In the genomic region with DNA sequence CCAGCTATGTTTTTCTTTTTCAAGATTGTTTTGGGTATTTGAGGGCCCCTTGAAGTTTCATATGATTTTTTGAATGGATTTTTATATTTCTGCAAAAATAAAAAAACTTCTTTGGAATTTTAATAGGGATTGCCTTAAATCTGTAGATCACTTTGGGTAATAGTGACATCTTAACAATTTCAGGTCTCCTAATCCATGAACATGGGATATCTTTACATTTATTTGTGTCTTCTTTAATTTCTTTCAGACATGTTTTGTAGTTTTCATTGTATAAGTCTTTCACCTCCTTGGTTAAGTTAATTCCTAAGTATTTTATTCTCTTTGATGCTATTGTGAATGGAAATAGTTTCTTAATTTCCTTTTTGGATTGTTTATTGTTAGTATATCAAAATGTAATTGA, we compare ENCODE assay signal across 21 cellular contexts.
DNase-seq lines count a peak whose midpoint lies in the region; ATAC-seq, FAIRE-seq and TF ChIP-seq lines count a peak whose summit lies in the region.
"Had no signal": no experiment of that assay in that cellular context is flagged by ENCODE, and none has a peak within 500 bp of the region (broad histone marks: within the 10 kb centered on the region; RNA-seq: fewer than 3 reads in every experiment).

No MANE protein-coding gene starts in this region.

- no peak overlapping the region for H3K27ac Mint-ChIP-seq in endodermal cell
- H3K27ac Mint-ChIP-seq: CD4-positive, alpha-beta memory T cell; GM23338; H9; HFFc6 had no signal

- H3K4me2 ChIP-seq in MM.1S (ENCODE audit: low read depth, low read length): no peak overlapping the region
- H3K4me2 ChIP-seq: A549, GM23338 had no signal

- H3K9me3 ChIP-seq in HEK293 (ENCODE audit: control insufficient read depth, insufficient read depth, low read depth, low read length) (no peaks in the 10 kb centered on the region), endodermal cell (ENCODE audit: control insufficient read depth, low read length) (peaks cover 19% of the 10 kb centered on the region), small intestine (ENCODE audit: control insufficient read depth, low read depth) (no peaks in the 10 kb centered on the region), spleen (peaks cover 0 to 25% (median 19%) of the 10 kb centered on the region in 8 donors), MM.1S (replicated peaks; ENCODE audit: insufficient read depth, low read length) (no peaks in the 10 kb centered on the region)

- intact Hi-C loops in spleen (cut with DNase I; ENCODE audit: low total_unique reads): no loop called here

- no peaks in the 10 kb centered on the region for H3F3A ChIP-seq in MM.1S (ENCODE audit: insufficient read depth, low read length)

- TF ChIP-seq POLR2A in spleen (IDR thresholded peaks at IDR 0.05): no peak

- H3K9ac ChIP-seq in endodermal cell (ENCODE audit: extremely low read depth, low read length, poor library complexity, severe bottlenecking): no peak overlapping the region
- H3K9ac ChIP-seq in MM.1S (ENCODE audit: low read length): no peak overlapping the region

- no peak for ATAC-seq in GM18498 (IDR thresholded peaks at IDR 0.05; ENCODE audit: unreplicated experiment)
- ATAC-seq: A549, GM23338, HCT116 had no signal

- peaks cover 27% of the 10 kb centered on the region for H3K36me3 Mint-ChIP-seq in endodermal cell (ENCODE audit: low read depth)

- H4K20me1 ChIP-seq in MM.1S (ENCODE audit: insufficient read depth, low read length): no peaks in the 10 kb centered on the region

- no peak for DNase-seq in endodermal cell
- no peak for DNase-seq in small intestine
- DNase-seq in spleen: no peak
- no peak for DNase-seq in MM.1S
- DNase-seq: ACHN; C1 segment of cervical spinal cord; Calu3; CD4-positive, alpha-beta memory T cell; COR-L47; DMS53; DMS79 treated with DMSO at 0.1 percent for 48 hours; H9; HFFc6 had no signal

- no peak for TF ChIP-seq CTCF in HEK293 (tag by site-specific recombination; IDR thresholded peaks at IDR 0.05)
- no peak for TF ChIP-seq CTCF in endodermal cell (conservative IDR thresholded peaks at IDR 0.05)
- TF ChIP-seq CTCF in spleen (IDR thresholded peaks at IDR 0.05 in 8 of 11, conservative IDR thresholded peaks at IDR 0.05 in 3 of 11): no peak
- TF ChIP-seq CTCF in MM.1S (IDR thresholded peaks at IDR 0.05; ENCODE audit: low read length): no peak

- H3K9me2 ChIP-seq in MM.1S (replicated peaks; ENCODE audit: insufficient read depth, low read length): no peaks in the 10 kb centered on the region; the same call in 1 of the 2 replicates

- H3K4me3 Mint-ChIP-seq in endodermal cell: no peak overlapping the region
- H3K4me3 Mint-ChIP-seq: CD4-positive, alpha-beta memory T cell; GM23338; H9; HFFc6 had no signal

- H3K4me3 ChIP-seq in HEK293 (ENCODE audit: low read depth, low read length) (no peak overlapping the region), endodermal cell (ENCODE audit: low read length) (peak overlapping the region; percentile 1), small intestine (ENCODE audit: low read depth in 1 of 2, low read length in 2 of 2) (no peak overlapping the region), spleen (no peak overlapping the region), MM.1S (ENCODE audit: low read length) (no peak overlapping the region)
- H3K4me3 ChIP-seq: A549, GM23338 had no signal

- H3K4me1 Mint-ChIP-seq in endodermal cell: peaks cover 24% of the 10 kb centered on the region

- no peak overlapping the region for H2AFZ ChIP-seq in MM.1S (ENCODE audit: low read length)
- H2AFZ ChIP-seq: GM23338 had no signal

- FAIRE-seq in A204.1 (lab: Jason Lieb, UNC) (peak; percentile 34), small intestine (lab: Jason Lieb, UNC) (peak; percentile 36)
- FAIRE-seq: A549, GM18507 had no signal

- peaks cover 5% of the 10 kb centered on the region for H3K9me3 Mint-ChIP-seq in endodermal cell
- H3K9me3 Mint-ChIP-seq: HFFc6 had no signal

- CTCF ChIA-PET in HEK293 (lab: Yijun Ruan, JAX): no interaction called here

- POLR2A ChIA-PET in HEK293 (lab: Yijun Ruan, JAX): no interaction called here

- H3K36me3 ChIP-seq in HEK293 (ENCODE audit: control insufficient read depth in 2 of 2, insufficient read depth in 1 of 2, low read length in 2 of 2) (no peaks in the 10 kb centered on the region), endodermal cell (ENCODE audit: control insufficient read depth, insufficient read depth, low read length) (peaks cover 6% of the 10 kb centered on the region), small intestine (ENCODE audit: control insufficient read depth in 2 of 2, insufficient read depth in 2 of 2, low read length in 2 of 2) (peaks cover 0 to 2% of the 10 kb centered on the region in 2 donors), spleen (peaks cover 0 to 9% (median 0%) of the 10 kb centered on the region in 6 donors), MM.1S (replicated peaks; ENCODE audit: insufficient read depth, low read length) (no peaks in the 10 kb centered on the region)

- H3K79me2 ChIP-seq in MM.1S (ENCODE audit: low read length): no peaks in the 10 kb centered on the region

- H3K27me3 ChIP-seq in endodermal cell (ENCODE audit: control insufficient read depth, insufficient read depth, low read length, poor library complexity, severe bottlenecking) (no peaks in the 10 kb centered on the region), small intestine (ENCODE audit: control insufficient read depth in 2 of 2, insufficient read depth in 2 of 2, low read length in 2 of 2) (no peaks in the 10 kb centered on the region), spleen (replicated peaks in 1 of 7) (no peaks in the 10 kb centered on the region), MM.1S (replicated peaks; ENCODE audit: insufficient read depth, low read length) (no peaks in the 10 kb centered on the region)

- H3K4me1 ChIP-seq in HEK293 (ENCODE audit: control insufficient read depth, insufficient read depth, low read length) (peaks cover 6% of the 10 kb centered on the region), endodermal cell (ENCODE audit: control insufficient read depth, insufficient read depth, low read length) (peaks cover 9% of the 10 kb centered on the region), small intestine (ENCODE audit: control insufficient read depth in 2 of 2, insufficient read depth in 1 of 2, low read depth in 1 of 2, low read length in 1 of 2) (no peaks in the 10 kb centered on the region), spleen (no peaks in the 10 kb centered on the region), MM.1S (ENCODE audit: low read length) (no peaks in the 10 kb centered on the region)
- H3K4me1 ChIP-seq: A549 had no signal

- no peaks in the 10 kb centered on the region for H3K27me3 Mint-ChIP-seq in endodermal cell (ENCODE audit: insufficient read depth)
- H3K27me3 Mint-ChIP-seq: CD4-positive, alpha-beta memory T cell had no signal

- H3K27ac ChIP-seq in HEK293 (ENCODE audit: extremely low read depth, low read depth, low read length) (no peak overlapping the region), endodermal cell (ENCODE audit: low read depth, low read length) (no peak overlapping the region), small intestine (ENCODE audit: low read depth in 1 of 2, low read length in 1 of 2) (no peak overlapping the region), spleen (no peak overlapping the region), MM.1S (ENCODE audit: low read length) (no peak overlapping the region)
- H3K27ac ChIP-seq: 22Rv1, A549 had no signal

TF ChIP-seq in HEK293, 187 proteins besides CTCF, POLR2A, EP300 and RAD21:
- peak; percentile 91 for TF ChIP-seq ZNF248 (tag by site-specific recombination; IDR thresholded peaks at IDR 0.05)
- TF ChIP-seq, protein P1, sequence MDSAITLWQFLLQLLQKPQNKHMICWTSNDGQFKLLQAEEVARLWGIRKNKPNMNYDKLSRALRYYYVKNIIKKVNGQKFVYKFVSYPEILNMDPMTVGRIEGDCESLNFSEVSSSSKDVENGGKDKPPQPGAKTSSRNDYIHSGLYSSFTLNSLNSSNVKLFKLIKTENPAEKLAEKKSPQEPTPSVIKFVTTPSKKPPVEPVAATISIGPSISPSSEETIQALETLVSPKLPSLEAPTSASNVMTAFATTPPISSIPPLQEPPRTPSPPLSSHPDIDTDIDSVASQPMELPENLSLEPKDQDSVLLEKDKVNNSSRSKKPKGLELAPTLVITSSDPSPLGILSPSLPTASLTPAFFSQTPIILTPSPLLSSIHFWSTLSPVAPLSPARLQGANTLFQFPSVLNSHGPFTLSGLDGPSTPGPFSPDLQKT (IDR thresholded peaks at IDR 0.05; ENCODE audit: borderline replicate concordance, low read depth, low read length): no peak
